ENCODE assay signal across 23 cellular contexts in the genomic region with DNA sequence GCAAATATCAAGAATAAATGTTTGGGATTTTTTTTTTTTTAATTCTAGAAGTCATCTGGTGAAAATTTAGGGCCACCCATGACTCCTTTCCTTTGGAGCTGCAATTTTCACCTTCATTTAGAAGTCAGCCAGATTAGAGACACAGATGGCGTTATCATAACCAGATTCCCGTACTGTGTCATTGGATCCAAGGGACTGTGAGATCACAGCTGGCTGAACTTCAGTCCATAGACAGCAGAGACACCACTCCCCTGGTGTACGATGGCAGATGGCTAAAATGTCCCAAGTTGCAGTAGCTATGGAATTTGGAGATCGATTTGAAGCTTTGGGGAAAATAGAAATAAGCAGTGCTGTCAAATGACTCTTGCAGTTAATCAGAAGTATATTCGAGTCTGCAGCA.
DNase-seq lines count a peak whose midpoint lies in the region; FAIRE-seq and TF ChIP-seq lines count a peak whose summit lies in the region.
"Had no signal": no experiment of that assay in that cellular context is flagged by ENCODE, and none has a peak within 500 bp of the region (broad histone marks: within the 10 kb centered on the region; RNA-seq: fewer than 3 reads in every experiment).

No MANE protein-coding gene starts in this region.

- no peaks in the 10 kb centered on the region for H4K20me1 ChIP-seq in keratinocyte (ENCODE audit: control insufficient read depth, extremely low read depth, insufficient read depth, low read length)
- H4K20me1 ChIP-seq: BLaER1 had no signal

- no peak overlapping the region for H2AFZ ChIP-seq in keratinocyte (ENCODE audit: control insufficient read depth, low read length)
- H2AFZ ChIP-seq: GM23248 had no signal

- DNase-seq in NCI-H2171 treated with DMSO at 0.1 percent for 48 hours (lab: John Stamatoyannopoulos, UW) (peak; percentile 3), NCI-H2171 (lab: John Stamatoyannopoulos, UW) (no peak), NCI-H82 (lab: John Stamatoyannopoulos, UW) (peak; percentile 95), keratinocyte (ENCODE audit: low read depth, low spot score) (no peak), GM19240 (ENCODE audit: insufficient read length, low spot score) (no peak), iPS-NIHi11 (ENCODE audit: low spot score) (no peak), type B pancreatic cell (ENCODE audit: extremely low spot score, unreplicated experiment) (no peak)
- DNase-seq: AML-193; Calu3; CD4-positive, alpha-beta memory T cell; DMS 273 treated with DMSO at 0.1 percent for 48 hours; DMS53; DND-41; EL; GM23248 had no signal

- H3K4me2 ChIP-seq in keratinocyte (ENCODE audit: control insufficient read depth, extremely low read depth, insufficient read depth, low read depth, low read length), result no peak overlapping the region
- H3K4me2 ChIP-seq: A549, BLaER1 had no signal

- TF ChIP-seq CTCF in keratinocyte (optimal IDR thresholded peaks at IDR 0.05 in 1 of 3, IDR thresholded peaks at IDR 0.05 in 1 of 3, conservative IDR thresholded peaks at IDR 0.05 in 1 of 3; ENCODE audit: extremely low read depth in 1 of 3, insufficient read depth in 2 of 3, low read length in 3 of 3) (no peak), type B pancreatic cell (conservative IDR thresholded peaks at IDR 0.05) (no peak)

- H3K27me3 Mint-ChIP-seq in type B pancreatic cell, result no peaks in the 10 kb centered on the region
- H3K27me3 Mint-ChIP-seq: CD4-positive, alpha-beta memory T cell had no signal

- no peak overlapping the region for H3K9ac ChIP-seq in keratinocyte (ENCODE audit: control insufficient read depth, extremely low read depth, insufficient read depth, low read length)
- H3K9ac ChIP-seq: BLaER1, GM23248 had no signal

- no peaks in the 10 kb centered on the region for H3K79me2 ChIP-seq in keratinocyte (ENCODE audit: control insufficient read depth, insufficient read depth, low read length)

- no peak overlapping the region for H3K4me3 ChIP-seq in keratinocyte (ENCODE audit: control insufficient read depth in 2 of 3, extremely low read depth in 1 of 3, insufficient read depth in 2 of 3, low read depth in 1 of 3, low read length in 3 of 3)
- H3K4me3 ChIP-seq: A549, BLaER1, GM12878, GM23248, HAP-1 had no signal

- H3K36me3 ChIP-seq in keratinocyte (ENCODE audit: control insufficient read depth in 2 of 2, extremely low read depth in 1 of 2, insufficient read depth in 2 of 2, low read length in 2 of 2), result no peaks in the 10 kb centered on the region
- H3K36me3 ChIP-seq: BLaER1, HAP-1 had no signal

- H3K36me3 Mint-ChIP-seq in type B pancreatic cell, result peaks cover 31% of the 10 kb centered on the region

- H3K9me3 ChIP-seq in keratinocyte (ENCODE audit: control insufficient read depth, low read depth, low read length), result no peaks in the 10 kb centered on the region
- H3K9me3 ChIP-seq: HAP-1 had no signal

- peak; percentile 13 for FAIRE-seq in keratinocyte (lab: Jason Lieb, UNC)
- FAIRE-seq: GM12878, HepG2 had no signal

- H3K9me3 Mint-ChIP-seq in type B pancreatic cell, result no peaks in the 10 kb centered on the region

- dilution Hi-C loops in keratinocyte (cut with MboI; ENCODE audit: extremely low pct_ligation_motif_present, low sequenced_read_pairs), result no loop called here

- H3K4me3 Mint-ChIP-seq in type B pancreatic cell, result no peak overlapping the region
- H3K4me3 Mint-ChIP-seq: CD14-positive monocyte; CD4-positive, alpha-beta memory T cell; IgD-negative memory B cell had no signal

- H3K4me1 Mint-ChIP-seq in type B pancreatic cell (ENCODE audit: unreplicated experiment), result peaks cover 12% of the 10 kb centered on the region
- H3K4me1 Mint-ChIP-seq: CD4-positive, alpha-beta memory T cell; IgD-negative memory B cell had no signal

- H3K9me1 ChIP-seq in keratinocyte (ENCODE audit: control insufficient read depth, extremely low read depth, insufficient read depth, low read length), result no peaks in the 10 kb centered on the region

- H3K27me3 ChIP-seq in keratinocyte (ENCODE audit: control insufficient read depth, extremely low read depth, insufficient read depth, low read length), result no peaks in the 10 kb centered on the region
- H3K27me3 ChIP-seq: BLaER1 had no signal

- no peak overlapping the region for H3K27ac ChIP-seq in keratinocyte (ENCODE audit: control insufficient read depth, insufficient read depth, low read length)
- H3K27ac ChIP-seq: 22Rv1, A549, BLaER1, GM23248 had no signal

- H3K27ac Mint-ChIP-seq in type B pancreatic cell, result no peak overlapping the region
- H3K27ac Mint-ChIP-seq: CD14-positive monocyte; CD4-positive, alpha-beta memory T cell; IgD-negative memory B cell had no signal

- H3K4me1 ChIP-seq in keratinocyte (ENCODE audit: control insufficient read depth, extremely low read depth, insufficient read depth, low read length), result peaks cover 16% of the 10 kb centered on the region
- H3K4me1 ChIP-seq: HAP-1 had no signal

Comparison
In these comparisons a context has a peak if more than half of its experiments do, and no peak if none do; other contexts are left out.
1. DNase-seq: peak in NCI-H2171 treated with DMSO at 0.1 percent for 48 hours (single experiment) and NCI-H82 (single experiment); none in NCI-H2171 (single experiment), keratinocyte (single experiment), GM19240 (single experiment), iPS-NIHi11 (single experiment) and type B pancreatic cell (single experiment).